Comparison of ENCODE assay signal across 1 cellular context in the genomic region with DNA sequence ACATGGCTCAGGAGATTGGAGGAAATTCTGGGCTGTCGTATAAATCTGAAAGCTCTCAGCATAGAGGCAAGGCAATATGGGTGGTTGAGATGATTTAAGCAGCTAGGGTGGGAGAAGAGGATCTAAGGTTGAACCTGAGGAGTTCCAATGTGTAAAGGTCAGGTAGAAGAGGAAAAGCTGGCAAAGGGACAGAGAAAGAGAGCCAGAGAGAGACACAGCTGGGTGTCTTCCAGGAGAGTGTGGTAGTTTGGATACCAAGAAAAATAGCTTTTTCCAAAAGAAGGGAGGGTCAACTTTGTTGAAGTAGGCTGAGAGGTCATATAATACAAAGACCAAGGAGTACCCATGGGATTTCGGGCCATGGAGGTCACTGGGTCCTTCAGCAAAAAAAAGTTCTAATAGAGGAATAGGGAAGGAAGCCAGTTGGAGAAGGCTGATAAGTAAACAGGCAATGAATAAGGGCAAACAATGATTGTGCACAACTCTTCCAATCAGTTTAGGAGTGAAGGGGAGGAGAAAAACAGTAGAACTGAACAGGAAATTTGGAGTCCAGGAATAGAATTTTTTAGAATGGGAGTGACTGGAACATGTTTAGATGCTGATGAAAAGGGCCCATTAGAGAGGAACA.
A peak's percentile ranks its signal among the peaks of the same experiment; 100 is the strongest.
TF ChIP-seq lines count a peak whose summit lies in the region.

No MANE protein-coding gene starts in this region.

TF ChIP-seq in K562, 482 proteins besides CTCF, POLR2A, EP300 and RAD21 (continued from another document and continues in another):
- TF ChIP-seq PATZ1 (CRISPR knock-in tag; IDR thresholded peaks at IDR 0.05; ENCODE audit: borderline replicate concordance) = no peak
- TF ChIP-seq SP2 (IDR thresholded peaks at IDR 0.05; ENCODE audit: extremely low read depth, low read depth, low read length, poor library complexity, severe bottlenecking) = no peak
- peak in 1 of 2 experiments; percentile 47; a peak in 1 of 4 replicates for TF ChIP-seq TRIM24 (IDR thresholded peaks at IDR 0.05)
- no peak for TF ChIP-seq GTF2F1 (IDR thresholded peaks at IDR 0.05; ENCODE audit: low read depth, low read length)
- TF ChIP-seq, protein P1, sequence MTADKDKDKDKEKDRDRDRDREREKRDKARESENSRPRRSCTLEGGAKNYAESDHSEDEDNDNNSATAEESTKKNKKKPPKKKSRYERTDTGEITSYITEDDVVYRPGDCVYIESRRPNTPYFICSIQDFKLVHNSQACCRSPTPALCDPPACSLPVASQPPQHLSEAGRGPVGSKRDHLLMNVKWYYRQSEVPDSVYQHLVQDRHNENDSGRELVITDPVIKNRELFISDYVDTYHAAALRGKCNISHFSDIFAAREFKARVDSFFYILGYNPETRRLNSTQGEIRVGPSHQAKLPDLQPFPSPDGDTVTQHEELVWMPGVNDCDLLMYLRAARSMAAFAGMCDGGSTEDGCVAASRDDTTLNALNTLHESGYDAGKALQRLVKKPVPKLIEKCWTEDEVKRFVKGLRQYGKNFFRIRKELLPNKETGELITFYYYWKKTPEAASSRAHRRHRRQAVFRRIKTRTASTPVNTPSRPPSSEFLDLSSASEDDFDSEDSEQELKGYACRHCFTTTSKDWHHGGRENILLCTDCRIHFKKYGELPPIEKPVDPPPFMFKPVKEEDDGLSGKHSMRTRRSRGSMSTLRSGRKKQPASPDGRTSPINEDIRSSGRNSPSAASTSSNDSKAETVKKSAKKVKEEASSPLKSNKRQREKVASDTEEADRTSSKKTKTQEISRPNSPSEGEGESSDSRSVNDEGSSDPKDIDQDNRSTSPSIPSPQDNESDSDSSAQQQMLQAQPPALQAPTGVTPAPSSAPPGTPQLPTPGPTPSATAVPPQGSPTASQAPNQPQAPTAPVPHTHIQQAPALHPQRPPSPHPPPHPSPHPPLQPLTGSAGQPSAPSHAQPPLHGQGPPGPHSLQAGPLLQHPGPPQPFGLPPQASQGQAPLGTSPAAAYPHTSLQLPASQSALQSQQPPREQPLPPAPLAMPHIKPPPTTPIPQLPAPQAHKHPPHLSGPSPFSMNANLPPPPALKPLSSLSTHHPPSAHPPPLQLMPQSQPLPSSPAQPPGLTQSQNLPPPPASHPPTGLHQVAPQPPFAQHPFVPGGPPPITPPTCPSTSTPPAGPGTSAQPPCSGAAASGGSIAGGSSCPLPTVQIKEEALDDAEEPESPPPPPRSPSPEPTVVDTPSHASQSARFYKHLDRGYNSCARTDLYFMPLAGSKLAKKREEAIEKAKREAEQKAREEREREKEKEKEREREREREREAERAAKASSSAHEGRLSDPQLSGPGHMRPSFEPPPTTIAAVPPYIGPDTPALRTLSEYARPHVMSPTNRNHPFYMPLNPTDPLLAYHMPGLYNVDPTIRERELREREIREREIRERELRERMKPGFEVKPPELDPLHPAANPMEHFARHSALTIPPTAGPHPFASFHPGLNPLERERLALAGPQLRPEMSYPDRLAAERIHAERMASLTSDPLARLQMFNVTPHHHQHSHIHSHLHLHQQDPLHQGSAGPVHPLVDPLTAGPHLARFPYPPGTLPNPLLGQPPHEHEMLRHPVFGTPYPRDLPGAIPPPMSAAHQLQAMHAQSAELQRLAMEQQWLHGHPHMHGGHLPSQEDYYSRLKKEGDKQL (CRISPR knock-in tag; IDR thresholded peaks at IDR 0.05; ENCODE audit: borderline replicate concordance) = no peak
- no peak for TF ChIP-seq CEBPG (CRISPR knock-in tag; IDR thresholded peaks at IDR 0.05)
- no peak for TF ChIP-seq CEBPG (tag; conservative IDR thresholded peaks at IDR 0.05 in 1 of 2, IDR thresholded peaks at IDR 0.05 in 1 of 2)
- no peak for TF ChIP-seq GABPB2 (CRISPR knock-in tag; conservative IDR thresholded peaks at IDR 0.05)
- TF ChIP-seq E2F3 (CRISPR knock-in tag; IDR thresholded peaks at IDR 0.05) = no peak
- no peak for TF ChIP-seq NUFIP1 (IDR thresholded peaks at IDR 0.05; ENCODE audit: partially characterized antibody)
- TF ChIP-seq SPI1 (IDR thresholded peaks at IDR 0.05; ENCODE audit: borderline replicate concordance, low read depth, low read length) = no peak
- no peak for TF ChIP-seq PURB (CRISPR knock-in tag; IDR thresholded peaks at IDR 0.05; ENCODE audit: low read depth)
- no peak for TF ChIP-seq ZNF586 (CRISPR knock-in tag; conservative IDR thresholded peaks at IDR 0.05)
- no peak for TF ChIP-seq SAFB2 (IDR thresholded peaks at IDR 0.05; ENCODE audit: borderline replicate concordance, low read depth, low read length, severe bottlenecking)
- TF ChIP-seq, protein P2, sequence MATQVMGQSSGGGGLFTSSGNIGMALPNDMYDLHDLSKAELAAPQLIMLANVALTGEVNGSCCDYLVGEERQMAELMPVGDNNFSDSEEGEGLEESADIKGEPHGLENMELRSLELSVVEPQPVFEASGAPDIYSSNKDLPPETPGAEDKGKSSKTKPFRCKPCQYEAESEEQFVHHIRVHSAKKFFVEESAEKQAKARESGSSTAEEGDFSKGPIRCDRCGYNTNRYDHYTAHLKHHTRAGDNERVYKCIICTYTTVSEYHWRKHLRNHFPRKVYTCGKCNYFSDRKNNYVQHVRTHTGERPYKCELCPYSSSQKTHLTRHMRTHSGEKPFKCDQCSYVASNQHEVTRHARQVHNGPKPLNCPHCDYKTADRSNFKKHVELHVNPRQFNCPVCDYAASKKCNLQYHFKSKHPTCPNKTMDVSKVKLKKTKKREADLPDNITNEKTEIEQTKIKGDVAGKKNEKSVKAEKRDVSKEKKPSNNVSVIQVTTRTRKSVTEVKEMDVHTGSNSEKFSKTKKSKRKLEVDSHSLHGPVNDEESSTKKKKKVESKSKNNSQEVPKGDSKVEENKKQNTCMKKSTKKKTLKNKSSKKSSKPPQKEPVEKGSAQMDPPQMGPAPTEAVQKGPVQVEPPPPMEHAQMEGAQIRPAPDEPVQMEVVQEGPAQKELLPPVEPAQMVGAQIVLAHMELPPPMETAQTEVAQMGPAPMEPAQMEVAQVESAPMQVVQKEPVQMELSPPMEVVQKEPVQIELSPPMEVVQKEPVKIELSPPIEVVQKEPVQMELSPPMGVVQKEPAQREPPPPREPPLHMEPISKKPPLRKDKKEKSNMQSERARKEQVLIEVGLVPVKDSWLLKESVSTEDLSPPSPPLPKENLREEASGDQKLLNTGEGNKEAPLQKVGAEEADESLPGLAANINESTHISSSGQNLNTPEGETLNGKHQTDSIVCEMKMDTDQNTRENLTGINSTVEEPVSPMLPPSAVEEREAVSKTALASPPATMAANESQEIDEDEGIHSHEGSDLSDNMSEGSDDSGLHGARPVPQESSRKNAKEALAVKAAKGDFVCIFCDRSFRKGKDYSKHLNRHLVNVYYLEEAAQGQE (CRISPR knock-in tag; IDR thresholded peaks at IDR 0.05; ENCODE audit: low read depth) = no peak
- TF ChIP-seq ESRRA (IDR thresholded peaks at IDR 0.05; ENCODE audit: borderline replicate concordance, low read depth) = peak; percentile 42; the same call in 1 of the 2 replicates
- no peak for TF ChIP-seq DEAF1 (CRISPR knock-in tag; IDR thresholded peaks at IDR 0.05)
- TF ChIP-seq ZNF134 (CRISPR knock-in tag; conservative IDR thresholded peaks at IDR 0.05) = no peak
- TF ChIP-seq SRF (CRISPR knock-in tag; IDR thresholded peaks at IDR 0.05) = no peak
- TF ChIP-seq, protein P3, sequence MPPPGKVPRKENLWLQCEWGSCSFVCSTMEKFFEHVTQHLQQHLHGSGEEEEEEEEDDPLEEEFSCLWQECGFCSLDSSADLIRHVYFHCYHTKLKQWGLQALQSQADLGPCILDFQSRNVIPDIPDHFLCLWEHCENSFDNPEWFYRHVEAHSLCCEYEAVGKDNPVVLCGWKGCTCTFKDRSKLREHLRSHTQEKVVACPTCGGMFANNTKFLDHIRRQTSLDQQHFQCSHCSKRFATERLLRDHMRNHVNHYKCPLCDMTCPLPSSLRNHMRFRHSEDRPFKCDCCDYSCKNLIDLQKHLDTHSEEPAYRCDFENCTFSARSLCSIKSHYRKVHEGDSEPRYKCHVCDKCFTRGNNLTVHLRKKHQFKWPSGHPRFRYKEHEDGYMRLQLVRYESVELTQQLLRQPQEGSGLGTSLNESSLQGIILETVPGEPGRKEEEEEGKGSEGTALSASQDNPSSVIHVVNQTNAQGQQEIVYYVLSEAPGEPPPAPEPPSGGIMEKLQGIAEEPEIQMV (tag; conservative IDR thresholded peaks at IDR 0.05; ENCODE audit: low read depth) = no peak
- TF ChIP-seq FOXM1 (IDR thresholded peaks at IDR 0.05; ENCODE audit: low read depth) = no peak
- no peak for TF ChIP-seq FOXM1 (CRISPR knock-in tag; IDR thresholded peaks at IDR 0.05; ENCODE audit: low read depth)
- TF ChIP-seq CHAMP1 (IDR thresholded peaks at IDR 0.05) = no peak
- TF ChIP-seq ZNF253 (CRISPR knock-in tag; conservative IDR thresholded peaks at IDR 0.05) = no peak
- TF ChIP-seq CBFB (CRISPR knock-in tag; IDR thresholded peaks at IDR 0.05) = no peak
- no peak for TF ChIP-seq NCOA4 (IDR thresholded peaks at IDR 0.05; ENCODE audit: partially characterized antibody)
- TF ChIP-seq NBN (IDR thresholded peaks at IDR 0.05; ENCODE audit: low read depth) = no peak
- no peak for TF ChIP-seq PHF8 (IDR thresholded peaks at IDR 0.05; ENCODE audit: borderline replicate concordance, low read length)
- TF ChIP-seq TCF3 (CRISPR knock-in tag; IDR thresholded peaks at IDR 0.05) = peak; percentile 42; the same call in 1 of the 2 replicates
- TF ChIP-seq ZNF668 (CRISPR knock-in tag; IDR thresholded peaks at IDR 0.05) = no peak
- 0 out of 2 replicates have a peak, but pooled peaks have one; percentile 9 for TF ChIP-seq CBFA2T2 (conservative IDR thresholded peaks at IDR 0.05)
- no peak for TF ChIP-seq CEBPB (tag; IDR thresholded peaks at IDR 0.05)
- peak; percentile 53; a peak in 2 of 4 replicates for TF ChIP-seq FOXK2 (conservative IDR thresholded peaks at IDR 0.05 in 1 of 2, IDR thresholded peaks at IDR 0.05 in 1 of 2; ENCODE audit: low read depth in 2 of 2)
- no peak for TF ChIP-seq FOXJ3 (CRISPR knock-in tag; IDR thresholded peaks at IDR 0.05)
- no peak for TF ChIP-seq KLF13 (tag; IDR thresholded peaks at IDR 0.05; ENCODE audit: borderline replicate concordance, low read depth)
- TF ChIP-seq EHMT2 (IDR thresholded peaks at IDR 0.05) = no peak
- no peak for TF ChIP-seq ARID3B (CRISPR knock-in tag; IDR thresholded peaks at IDR 0.05; ENCODE audit: borderline replicate concordance)
- peak; percentile 71 for TF ChIP-seq ARID1B (IDR thresholded peaks at IDR 0.05)
- TF ChIP-seq POLR2AphosphoS5 (IDR thresholded peaks at IDR 0.05; ENCODE audit: control insufficient read depth, insufficient read depth, low read depth, low read length) = no peak
- TF ChIP-seq RBBP5 (IDR thresholded peaks at IDR 0.05; ENCODE audit: borderline replicate concordance, insufficient read depth, low read length, poor library complexity, severe bottlenecking) = no peak
